ENCODE assay signal across 17 cellular contexts in the genomic region with DNA sequence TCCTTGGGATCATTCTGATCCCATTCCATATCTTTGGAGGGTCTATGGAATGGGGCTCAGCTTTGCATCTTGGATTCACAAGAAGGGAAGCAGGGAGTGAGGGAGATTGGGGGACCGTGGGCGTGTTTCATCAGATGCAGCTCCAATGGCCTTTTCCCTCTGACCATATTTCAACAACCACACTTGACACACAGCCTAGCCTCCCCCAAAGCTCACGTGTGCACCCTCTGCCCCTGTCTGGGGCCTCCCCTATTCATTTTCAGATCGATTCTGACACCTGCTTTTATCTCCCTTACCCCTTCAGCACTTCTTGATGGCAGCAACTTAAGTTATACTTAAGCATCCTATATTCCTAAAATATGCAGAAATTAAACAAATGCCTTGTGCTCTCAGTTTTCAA.
DNase-seq lines count a peak whose midpoint lies in the region; ATAC-seq, FAIRE-seq and TF ChIP-seq lines count a peak whose summit lies in the region.
"Had no signal": no experiment of that assay in that cellular context is flagged by ENCODE, and none has a peak within 500 bp of the region (broad histone marks: within the 10 kb centered on the region; RNA-seq: fewer than 3 reads in every experiment).

No MANE protein-coding gene starts in this region.

- no peaks in the 10 kb centered on the region for H3K9me3 Mint-ChIP-seq in activated CD4-positive, alpha-beta T cell treated with anti-CD3 and anti-CD28 coated beads for 36 hours (ENCODE audit: low read depth)
- H3K9me3 Mint-ChIP-seq in stimulated activated effector memory CD8-positive, alpha-beta T cell treated with anti-CD3 and anti-CD28 coated beads, Interleukin-12 subunit alpha, Interleukin-12 subunit beta, amount 100 ng/mL, for 72 hours = no peaks in the 10 kb centered on the region

- no peak overlapping the region for H3K4me3 ChIP-seq in pancreas

- ATAC-seq in activated CD4-positive, alpha-beta T cell treated with anti-CD3 and anti-CD28 coated beads for 36 hours = peak; percentile 67
- ATAC-seq in GM21619 (IDR thresholded peaks at IDR 0.05; ENCODE audit: unreplicated experiment) (peak; percentile 49), HG03439 (IDR thresholded peaks at IDR 0.05; ENCODE audit: unreplicated experiment) (peak; percentile 41), pancreas (no peak)
- peak; percentile 55 for ATAC-seq in stimulated activated effector memory CD8-positive, alpha-beta T cell treated with anti-CD3 and anti-CD28 coated beads, Interleukin-12 subunit alpha, Interleukin-12 subunit beta, amount 100 ng/mL, for 72 hours
- ATAC-seq: left ventricle myocardium superior had no signal

- CTCF ChIA-PET in activated CD4-positive, alpha-beta T cell treated with anti-CD3 and anti-CD28 coated beads for 36 hours (lab: Charles Lee) = no interaction called here

- FAIRE-seq in pancreas (lab: Jason Lieb, UNC) = no peak

- 78 to 79% methylated on average over 4 of the region's 4 CpGs for WGBS in pancreas, 2 donors

- no peaks in the 10 kb centered on the region for H3K36me3 ChIP-seq in pancreas

- H3K27ac Mint-ChIP-seq in activated CD4-positive, alpha-beta T cell treated with anti-CD3 and anti-CD28 coated beads for 36 hours = no peak overlapping the region
- no peak overlapping the region for H3K27ac Mint-ChIP-seq in stimulated activated effector memory CD8-positive, alpha-beta T cell treated with anti-CD3 and anti-CD28 coated beads, Interleukin-12 subunit alpha, Interleukin-12 subunit beta, amount 100 ng/mL, for 72 hours

- no peaks in the 10 kb centered on the region for H3K27me3 Mint-ChIP-seq in activated CD4-positive, alpha-beta T cell treated with anti-CD3 and anti-CD28 coated beads for 36 hours

- H3K36me3 Mint-ChIP-seq in activated CD4-positive, alpha-beta T cell treated with anti-CD3 and anti-CD28 coated beads for 36 hours (ENCODE audit: low read depth) = peaks cover 2% of the 10 kb centered on the region
- peaks cover 12% of the 10 kb centered on the region for H3K36me3 Mint-ChIP-seq in stimulated activated effector memory CD8-positive, alpha-beta T cell treated with anti-CD3 and anti-CD28 coated beads, Interleukin-12 subunit alpha, Interleukin-12 subunit beta, amount 100 ng/mL, for 72 hours

- H3K4me1 ChIP-seq in pancreas = no peaks in the 10 kb centered on the region

- H3K4me1 Mint-ChIP-seq in activated CD4-positive, alpha-beta T cell treated with anti-CD3 and anti-CD28 coated beads for 36 hours = peaks cover 68% of the 10 kb centered on the region
- peaks cover 82% of the 10 kb centered on the region for H3K4me1 Mint-ChIP-seq in stimulated activated effector memory CD8-positive, alpha-beta T cell treated with anti-CD3 and anti-CD28 coated beads, Interleukin-12 subunit alpha, Interleukin-12 subunit beta, amount 100 ng/mL, for 72 hours

- no peak overlapping the region for H3K27ac ChIP-seq in pancreas
- H3K27ac ChIP-seq: 22Rv1 had no signal

- H3K4me3 Mint-ChIP-seq in activated CD4-positive, alpha-beta T cell treated with anti-CD3 and anti-CD28 coated beads for 36 hours = no peak overlapping the region
- no peak overlapping the region for H3K4me3 Mint-ChIP-seq in stimulated activated effector memory CD8-positive, alpha-beta T cell treated with anti-CD3 and anti-CD28 coated beads, Interleukin-12 subunit alpha, Interleukin-12 subunit beta, amount 100 ng/mL, for 72 hours

- H3K27me3 ChIP-seq in pancreas = no peaks in the 10 kb centered on the region

- no peak for DNase-seq in activated CD4-positive, alpha-beta T cell treated with anti-CD3 and anti-CD28 coated beads for 36 hours
- DNase-seq in activated CD4-positive, alpha-beta T cell treated with anti-CD3 and anti-CD28 coated beads, Interleukin-2, amount 50 U/mL, for 4 hours = no peak
- DNase-seq in stimulated activated effector memory CD8-positive, alpha-beta T cell treated with anti-CD3 and anti-CD28 coated beads, Interleukin-12 subunit alpha, Interleukin-12 subunit beta, amount 100 ng/mL, for 72 hours (ENCODE audit: low spot score in 2 of 2) = no peak
- DNase-seq in ureter (ENCODE audit: low spot score) (no peak), pancreas (no peak), midbrain (lab: John Stamatoyannopoulos, UW) (no peak)
- DNase-seq: anterior cingulate cortex; DMS 273 treated with DMSO at 0.1 percent for 48 hours; head of caudate nucleus; left ventricle myocardium superior; NCI-H2029; OCI-M1; stimulated activated CD4-positive, alpha-beta T cell treated with anti-CD3 and anti-CD28 coated beads, Interleukin-15, amount 100 ng/mL, for 24 hours; T-helper 1 cell had no signal

- intact Hi-C loops in activated CD4-positive, alpha-beta T cell treated with anti-CD3 and anti-CD28 coated beads for 36 hours (cut with DNase I, micrococcal nuclease) = no loop called here
- intact Hi-C loops in pancreas (cut with DNase I) = no loop called here

- POLR2A ChIA-PET in activated CD4-positive, alpha-beta T cell treated with anti-CD3 and anti-CD28 coated beads for 36 hours (lab: Charles Lee) = no interaction called here

- no peaks in the 10 kb centered on the region for H3K9me3 ChIP-seq in pancreas

- TF ChIP-seq CTCF in pancreas (IDR thresholded peaks at IDR 0.05) = no peak

Comparison
In these comparisons a context has a peak if more than half of its experiments do, and no peak if none do; other contexts are left out.
1. ATAC-seq: peak in activated CD4-positive, alpha-beta T cell treated with anti-CD3 and anti-CD28 coated beads for 36 hours (single experiment), GM21619 (single experiment), HG03439 (single experiment) and stimulated activated effector memory CD8-positive, alpha-beta T cell treated with anti-CD3 and anti-CD28 coated beads, Interleukin-12 subunit alpha, Interleukin-12 subunit beta, amount 100 ng/mL, for 72 hours (single experiment); none in pancreas (0 of 4).